In the genomic region with DNA sequence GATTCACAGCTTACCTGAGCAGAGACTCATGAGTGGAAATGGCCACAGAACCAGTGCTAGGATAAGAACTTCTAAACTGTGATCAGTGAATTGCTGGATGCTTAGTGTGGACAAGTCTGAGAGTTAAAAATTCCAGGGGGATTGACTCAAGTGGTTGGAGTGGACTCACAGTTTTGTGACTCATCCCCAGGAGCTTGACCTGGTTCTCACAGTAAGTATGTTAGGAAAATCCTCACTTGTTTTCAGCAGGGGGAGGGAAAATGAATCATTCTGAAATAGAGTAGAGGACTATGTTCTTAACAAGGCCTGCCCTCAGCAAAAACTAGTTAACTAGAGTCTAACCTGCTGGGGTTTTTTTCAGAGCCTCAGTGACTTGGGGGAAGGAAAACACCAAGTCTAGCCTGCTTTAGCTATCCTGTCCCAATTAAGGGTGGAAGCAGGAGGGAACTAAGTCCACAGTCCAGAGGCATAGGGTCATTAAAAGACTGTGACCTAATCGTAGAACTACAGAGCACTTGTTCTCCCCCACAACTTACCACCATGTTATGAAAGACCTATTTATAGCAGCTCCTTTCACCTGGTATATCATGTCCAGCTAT, we compare ENCODE assay signal across 9 cellular contexts. TPM values are rescaled to one million over a fixed set of nuclear protein-coding genes. Genes with fewer than 3 reads are reported as not detected.
DNase-seq lines count a peak whose midpoint lies in the region; ATAC-seq and TF ChIP-seq lines count a peak whose summit lies in the region.
"Had no signal": no experiment of that assay in that cellular context is flagged by ENCODE, and none has a peak within 500 bp of the region (broad histone marks: within the 10 kb centered on the region; RNA-seq: fewer than 3 reads in every experiment).

No MANE protein-coding gene starts in this region.

- no peak overlapping the region for H3K27ac Mint-ChIP-seq in natural killer cell treated with Interleukin-12 subunit alpha and Interleukin-12 subunit beta and Interleukin-15 and Interleukin-18, amount 100 ng/mL, for 72 hours
- H3K27ac Mint-ChIP-seq: activated T-helper 17 cell treated with anti-CD3 and anti-CD28 coated beads, Interleukin-2, amount 50 U/mL, for 72 hours had no signal

- H3K27me3 Mint-ChIP-seq in natural killer cell treated with Interleukin-12 subunit alpha and Interleukin-12 subunit beta and Interleukin-15 and Interleukin-18, amount 100 ng/mL, for 72 hours, result peaks cover 0 to 5% of the 10 kb centered on the region in 2 donors
- H3K27me3 Mint-ChIP-seq: activated T-helper 17 cell treated with anti-CD3 and anti-CD28 coated beads, Interleukin-2, amount 50 U/mL, for 72 hours had no signal

- H3K4me1 ChIP-seq in HEK293 (ENCODE audit: control insufficient read depth, insufficient read depth, low read length) (peaks cover 3% of the 10 kb centered on the region; the same call in 1 of the 2 replicates), right atrium auricular region (peaks cover 0 to 9% of the 10 kb centered on the region in 2 donors), thoracic aorta (ENCODE audit: control insufficient read depth in 1 of 2, low read depth in 2 of 2) (peaks cover 0 to 4% of the 10 kb centered on the region in 2 donors)

- no peak overlapping the region for H3K4me3 ChIP-seq in HEK293 (ENCODE audit: low read depth, low read length)
- no peak overlapping the region for H3K4me3 ChIP-seq in right atrium auricular region
- no peak overlapping the region for H3K4me3 ChIP-seq in thoracic aorta

- CTCF ChIA-PET in HEK293 (lab: Yijun Ruan, JAX), result interaction anchor here (0.6 to 0.7 kb wide), 3 partner anchors 31 to 78 kb away, joined by 3 read pairs; no protein-coding TSS in a partner anchor

- POLR2A ChIA-PET in HEK293 (lab: Yijun Ruan, JAX), result interaction anchor here (1.0 kb wide), 1 partner anchor 10 kb away, joined by 7 read pairs; the partner anchor contains the start of gene GLRX2

- H3K27ac ChIP-seq in HEK293 (ENCODE audit: extremely low read depth, low read depth, low read length), result no peak overlapping the region
- peak overlapping the region; percentile 54 to 86 for H3K27ac ChIP-seq in right atrium auricular region
- H3K27ac ChIP-seq in thoracic aorta, result peak overlapping the region; percentile 4 to 55

- no peaks in the 10 kb centered on the region for H3K9me3 Mint-ChIP-seq in natural killer cell treated with Interleukin-12 subunit alpha and Interleukin-12 subunit beta and Interleukin-15 and Interleukin-18, amount 100 ng/mL, for 72 hours
- H3K9me3 Mint-ChIP-seq: activated T-helper 17 cell treated with anti-CD3 and anti-CD28 coated beads, Interleukin-2, amount 50 U/mL, for 72 hours had no signal

- no peak for TF ChIP-seq CTCF in HEK293 (tag by site-specific recombination; IDR thresholded peaks at IDR 0.05)
- TF ChIP-seq CTCF in right atrium auricular region (IDR thresholded peaks at IDR 0.05), result no peak
- TF ChIP-seq CTCF in thoracic aorta (IDR thresholded peaks at IDR 0.05), result no peak

- no peaks in the 10 kb centered on the region for H3K36me3 Mint-ChIP-seq in natural killer cell treated with Interleukin-12 subunit alpha and Interleukin-12 subunit beta and Interleukin-15 and Interleukin-18, amount 100 ng/mL, for 72 hours

- peak; percentile 100 for DNase-seq in amniotic epithelial cell (ENCODE audit: low read depth)
- DNase-seq in right atrium auricular region (ENCODE audit: low spot score), result no peak
- no peak for DNase-seq in thoracic aorta (ENCODE audit: low spot score)
- DNase-seq in natural killer cell treated with Interleukin-12 subunit alpha and Interleukin-12 subunit beta and Interleukin-15 and Interleukin-18, amount 100 ng/mL, for 72 hours (ENCODE audit: low spot score), result no peak
- no peak for DNase-seq in NCI-H2029 treated with DMSO at 0.1 percent for 48 hours (lab: John Stamatoyannopoulos, UW)
- no peak for DNase-seq in stimulated activated CD4-positive, alpha-beta T cell treated with anti-CD3 and anti-CD28 coated beads, Interleukin-1b, Interleukin-23, amount 100 ng/mL, for 48 hours

- H3K4me3 Mint-ChIP-seq in natural killer cell treated with Interleukin-12 subunit alpha and Interleukin-12 subunit beta and Interleukin-15 and Interleukin-18, amount 100 ng/mL, for 72 hours, result no peak overlapping the region
- H3K4me3 Mint-ChIP-seq: activated T-helper 17 cell treated with anti-CD3 and anti-CD28 coated beads, Interleukin-2, amount 50 U/mL, for 72 hours had no signal

- H3K4me1 Mint-ChIP-seq in natural killer cell treated with Interleukin-12 subunit alpha and Interleukin-12 subunit beta and Interleukin-15 and Interleukin-18, amount 100 ng/mL, for 72 hours (ENCODE audit: low read depth in 2 of 2), result peaks cover 0 to 19% of the 10 kb centered on the region in 2 donors
- H3K4me1 Mint-ChIP-seq: activated T-helper 17 cell treated with anti-CD3 and anti-CD28 coated beads, Interleukin-2, amount 50 U/mL, for 72 hours had no signal

- H3K9me3 ChIP-seq in HEK293 (ENCODE audit: control insufficient read depth, insufficient read depth, low read depth, low read length), result no peaks in the 10 kb centered on the region
- no peaks in the 10 kb centered on the region for H3K9me3 ChIP-seq in right atrium auricular region
- no peaks in the 10 kb centered on the region for H3K9me3 ChIP-seq in thoracic aorta

- H3K36me3 ChIP-seq in HEK293 (ENCODE audit: control insufficient read depth in 2 of 2, insufficient read depth in 1 of 2, low read length in 2 of 2) (no peaks in the 10 kb centered on the region), right atrium auricular region (no peaks in the 10 kb centered on the region), thoracic aorta (no peaks in the 10 kb centered on the region)

- H3K27me3 ChIP-seq in right atrium auricular region (no peaks in the 10 kb centered on the region), thoracic aorta (replicated peaks; ENCODE audit: insufficient read depth) (no peaks in the 10 kb centered on the region)

- ATAC-seq in thoracic aorta (ENCODE audit: insufficient number of reproducible peaks, low FRiP score, low read depth) (peak; percentile 90), HG03135 (IDR thresholded peaks at IDR 0.05; ENCODE audit: unreplicated experiment) (no peak)
- no peak for ATAC-seq in natural killer cell treated with Interleukin-12 subunit alpha and Interleukin-12 subunit beta and Interleukin-15 and Interleukin-18, amount 100 ng/mL, for 72 hours
- ATAC-seq: activated T-helper 17 cell treated with anti-CD3 and anti-CD28 coated beads, Interleukin-2, amount 50 U/mL, for 72 hours had no signal

TF ChIP-seq in HEK293, 187 proteins besides CTCF, POLR2A, EP300 and RAD21 (continues in another document):
- TF ChIP-seq SP2 (tag by site-specific recombination; IDR thresholded peaks at IDR 0.05) (no peak), PRDM2 (tag by site-specific recombination; IDR thresholded peaks at IDR 0.05; ENCODE audit: borderline replicate concordance) (no peak), ZNF830 (tag by site-specific recombination; IDR thresholded peaks at IDR 0.05; ENCODE audit: low read depth) (no peak)

RNA-seq across cellular contexts. Expression of gene CDC73, which starts 6.1 kb away (rescaled TPM):
- total RNA-seq in right atrium auricular region, result 10 to 100 TPM; 27.8 to 30.1 TPM
- 10 to 100 TPM; 61.2 to 62.8 TPM for total RNA-seq in thoracic aorta
- total RNA-seq in natural killer cell treated with Interleukin-12 subunit alpha and Interleukin-12 subunit beta and Interleukin-15 and Interleukin-18, amount 100 ng/mL, for 72 hours, result 10 to 100 TPM; 71.8 to 76.5 TPM

RNA-seq across cellular contexts. Expression of gene GLRX2, which starts 10.5 kb away (rescaled TPM):
- 10 to 100 TPM in 1 of 2 donors, 1 to 10 TPM in 1; 6.8 to 12.1 TPM for total RNA-seq in right atrium auricular region
- total RNA-seq in thoracic aorta, result 1 to 10 TPM; 4.7 to 8.3 TPM
- total RNA-seq in natural killer cell treated with Interleukin-12 subunit alpha and Interleukin-12 subunit beta and Interleukin-15 and Interleukin-18, amount 100 ng/mL, for 72 hours, result 10 to 100 TPM; 22.9 to 23.6 TPM

RNA-seq across cellular contexts. Expression of gene RO60, which starts 56.3 kb away (rescaled TPM):
- total RNA-seq in right atrium auricular region (10 to 100 TPM; 58.9 to 64.4 TPM), thoracic aorta (100 to 1,000 TPM in 1 of 2 donors, 10 to 100 TPM in 1; 66.3 to 124 TPM)
- total RNA-seq in natural killer cell treated with Interleukin-12 subunit alpha and Interleukin-12 subunit beta and Interleukin-15 and Interleukin-18, amount 100 ng/mL, for 72 hours, result 10 to 100 TPM; 60.6 to 74.0 TPM

RNA-seq across cellular contexts. Expression of gene UCHL5, which starts 56.6 kb away (rescaled TPM):
- total RNA-seq in right atrium auricular region, result 10 to 100 TPM; 18.9 to 32.9 TPM
- 10 to 100 TPM; 21.0 to 40.8 TPM for total RNA-seq in thoracic aorta
- total RNA-seq in natural killer cell treated with Interleukin-12 subunit alpha and Interleukin-12 subunit beta and Interleukin-15 and Interleukin-18, amount 100 ng/mL, for 72 hours, result 10 to 100 TPM; 67.9 to 76.8 TPM
